Comparison of ENCODE assay signal across 29 cellular contexts in the genomic region with DNA sequence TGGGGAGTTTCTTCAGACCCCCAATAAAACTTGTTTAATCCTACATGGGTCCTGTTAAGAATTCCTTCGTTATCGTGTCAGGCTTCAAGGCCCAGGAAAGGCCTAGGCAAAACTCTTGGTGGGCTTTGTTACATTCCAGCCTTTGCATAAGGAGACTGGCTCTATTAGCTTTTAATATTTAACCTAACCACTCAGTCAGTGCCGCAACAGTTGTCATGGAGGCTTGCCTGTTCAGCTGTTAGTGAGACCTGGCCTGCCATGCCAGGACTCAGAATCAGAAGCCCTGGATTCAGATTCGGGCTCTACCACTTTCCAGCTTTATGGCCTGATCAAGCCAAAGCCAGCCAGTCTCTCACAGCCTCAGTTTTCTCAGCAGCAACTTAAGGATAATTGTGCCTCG. TPM values are rescaled to one million over a fixed set of nuclear protein-coding genes. Genes with fewer than 3 reads are reported as not detected.
DNase-seq lines count a peak whose midpoint lies in the region; ATAC-seq and TF ChIP-seq lines count a peak whose summit lies in the region.
"Had no signal": no experiment of that assay in that cellular context is flagged by ENCODE, and none has a peak within 500 bp of the region (broad histone marks: within the 10 kb centered on the region; RNA-seq: fewer than 3 reads in every experiment).

No MANE protein-coding gene starts in this region.

- H3K4me3 ChIP-seq in endodermal cell (ENCODE audit: low read length) = peak overlapping the region; percentile 7
- no peak overlapping the region for H3K4me3 ChIP-seq in mesendoderm (ENCODE audit: low read length)
- H3K4me3 ChIP-seq in osteoblast (ENCODE audit: insufficient read depth, low read length) = no peak overlapping the region
- H3K4me3 ChIP-seq in H7 (ENCODE audit: insufficient read depth, low read depth, low read length) = no peak overlapping the region
- H3K4me3 ChIP-seq: BLaER1 treated with 17β-estradiol and CSF1 and Interleukin-3, amounts not matched to agents 10 nM and 100 nM; HAP-1 had no signal

- no peaks in the 10 kb centered on the region for H3K79me1 ChIP-seq in mesendoderm (ENCODE audit: low read length)

- H3K23ac ChIP-seq in mesendoderm (ENCODE audit: low read length) = no peak overlapping the region

- H3K4me3 Mint-ChIP-seq in endodermal cell = no peak overlapping the region
- H3K4me3 Mint-ChIP-seq: CD4-positive, alpha-beta T cell; HFFc6 had no signal

- H3K27ac Mint-ChIP-seq in endodermal cell = peak overlapping the region; percentile 65
- H3K27ac Mint-ChIP-seq: CD4-positive, alpha-beta T cell; HFFc6 had no signal

- H3K4me1 Mint-ChIP-seq in endodermal cell = peaks cover 18% of the 10 kb centered on the region

- H3K9ac ChIP-seq in endodermal cell (ENCODE audit: extremely low read depth, low read length, poor library complexity, severe bottlenecking) (no peak overlapping the region), mesendoderm (ENCODE audit: low read length) (no peak overlapping the region)

- H3K27ac ChIP-seq in endodermal cell (ENCODE audit: low read depth, low read length) (no peak overlapping the region), mesendoderm (ENCODE audit: low read depth, low read length) (no peak overlapping the region), osteoblast (ENCODE audit: low read depth, low read length) (no peak overlapping the region)
- H3K27ac ChIP-seq: BLaER1 treated with 17β-estradiol and CSF1 and Interleukin-3, amounts not matched to agents 10 nM and 100 nM; RWPE1 had no signal

- no peak overlapping the region for H2BK5ac ChIP-seq in mesendoderm (ENCODE audit: low read length)

- ATAC-seq in GM21381 (IDR thresholded peaks at IDR 0.05; ENCODE audit: unreplicated experiment) = no peak
- ATAC-seq in HG02798 (IDR thresholded peaks at IDR 0.05; ENCODE audit: poor library complexity, unreplicated experiment) = no peak
- ATAC-seq: Panc1 had no signal

- H3K4me2 ChIP-seq in mesendoderm (ENCODE audit: low read length) (no peak overlapping the region), osteoblast (ENCODE audit: insufficient read depth, low read length) (no peak overlapping the region)
- H3K4me2 ChIP-seq: BLaER1 treated with 17β-estradiol and CSF1 and Interleukin-3, amounts not matched to agents 10 nM and 100 nM had no signal

- H4K20me1 ChIP-seq in osteoblast (ENCODE audit: insufficient read depth, low read length) = no peaks in the 10 kb centered on the region
- H4K20me1 ChIP-seq: BLaER1 treated with 17β-estradiol and CSF1 and Interleukin-3, amounts not matched to agents 10 nM and 100 nM had no signal

- no peaks in the 10 kb centered on the region for H3K27me3 ChIP-seq in endodermal cell (ENCODE audit: control insufficient read depth, insufficient read depth, low read length, poor library complexity, severe bottlenecking)
- no peaks in the 10 kb centered on the region for H3K27me3 ChIP-seq in mesendoderm (ENCODE audit: insufficient read depth, low read length, poor library complexity)
- H3K27me3 ChIP-seq in osteoblast (ENCODE audit: insufficient read depth, low read length) = peaks cover 3% of the 10 kb centered on the region
- no peaks in the 10 kb centered on the region for H3K27me3 ChIP-seq in H7 (ENCODE audit: control insufficient read depth, insufficient read depth, low read length)
- H3K27me3 ChIP-seq: BLaER1 treated with 17β-estradiol and CSF1 and Interleukin-3, amounts not matched to agents 10 nM and 100 nM had no signal

- H3K27me3 Mint-ChIP-seq in endodermal cell (ENCODE audit: insufficient read depth) = no peaks in the 10 kb centered on the region
- H3K27me3 Mint-ChIP-seq: CD4-positive, alpha-beta T cell had no signal

- no peak overlapping the region for H2BK15ac ChIP-seq in mesendoderm (replicated peaks; ENCODE audit: low read depth)

- peak overlapping the region; percentile 21 for H3K4ac ChIP-seq in mesendoderm (ENCODE audit: low read depth, low read length)

- no peaks in the 10 kb centered on the region for H3K9me3 Mint-ChIP-seq in endodermal cell
- H3K9me3 Mint-ChIP-seq: CD4-positive, alpha-beta T cell; HFFc6 had no signal

- H4K5ac ChIP-seq in mesendoderm (ENCODE audit: low read length) = no peak overlapping the region

- no peak overlapping the region for H4K8ac ChIP-seq in mesendoderm (ENCODE audit: low read depth, low read length)

- no peak overlapping the region for H2AFZ ChIP-seq in osteoblast (ENCODE audit: low read length)

- no peaks in the 10 kb centered on the region for H3K36me3 Mint-ChIP-seq in endodermal cell (ENCODE audit: low read depth)

- H3K79me2 ChIP-seq in mesendoderm (ENCODE audit: control insufficient read depth, insufficient read depth, low read length) (no peaks in the 10 kb centered on the region), osteoblast (ENCODE audit: insufficient read depth, low read length) (no peaks in the 10 kb centered on the region)

- H3K4me1 ChIP-seq in endodermal cell (ENCODE audit: control insufficient read depth, insufficient read depth, low read length) = peaks cover 6% of the 10 kb centered on the region
- H3K4me1 ChIP-seq in mesendoderm (ENCODE audit: control insufficient read depth, low read depth, low read length) = no peaks in the 10 kb centered on the region
- H3K4me1 ChIP-seq in osteoblast (ENCODE audit: insufficient read depth, low read length) = no peaks in the 10 kb centered on the region

- H3K9me3 ChIP-seq in endodermal cell (ENCODE audit: control insufficient read depth, low read length) (no peaks in the 10 kb centered on the region), osteoblast (ENCODE audit: low read depth, low read length) (no peaks in the 10 kb centered on the region)
- H3K9me3 ChIP-seq: BLaER1 treated with 17β-estradiol and CSF1 and Interleukin-3, amounts not matched to agents 10 nM and 100 nM; HAP-1 had no signal

- 81 to 89% methylated on average over 3 to 5 of the region's 5 CpGs for WGBS in endodermal cell (ENCODE audit: insufficient coverage in 1 of 2, insufficient read length in 1 of 2), 2 experiments
- no CpG with 5 or more reads among the region's 5 CpGs for WGBS in mesendoderm (ENCODE audit: extremely low coverage, insufficient coverage, low lambda C conversion rate)

- peak overlapping the region; percentile 25 for H3K56ac ChIP-seq in mesendoderm (ENCODE audit: low read length)

- DNase-seq in ELF-1 (ENCODE audit: low read depth, low spot score) (peak; percentile 49), endodermal cell (no peak), mesendoderm (no peak), osteoblast (ENCODE audit: insufficient read length, low spot score, missing footprints) (peak; percentile 27), NCI-H2107 treated with DMSO at 0.1 percent for 48 hours (lab: John Stamatoyannopoulos, UW; ENCODE audit: unreplicated experiment) (no peak), H7 (no peak)
- DNase-seq: AML-193; CD4-positive, alpha-beta T cell; DMS53; HFFc6; NCI-H1048; NCI-H1417; NCI-H1694; NCI-H2081; NCI-H2171; NCI-H226; NCI-H510A; NCI-H69; SHP77 had no signal

- no peak for TF ChIP-seq CTCF in endodermal cell (conservative IDR thresholded peaks at IDR 0.05)
- no peak for TF ChIP-seq CTCF in osteoblast (IDR thresholded peaks at IDR 0.05; ENCODE audit: extremely low read depth, low read depth, low read length)

- H3K36me3 ChIP-seq in endodermal cell (ENCODE audit: control insufficient read depth, insufficient read depth, low read length) = no peaks in the 10 kb centered on the region
- H3K36me3 ChIP-seq in mesendoderm (ENCODE audit: control insufficient read depth, insufficient read depth, low read length) = no peaks in the 10 kb centered on the region
- no peaks in the 10 kb centered on the region for H3K36me3 ChIP-seq in osteoblast (ENCODE audit: insufficient read depth, low read length)
- no peaks in the 10 kb centered on the region for H3K36me3 ChIP-seq in H7 (replicated peaks; ENCODE audit: control insufficient read depth, insufficient read depth, low read length)
- H3K36me3 ChIP-seq: BLaER1 treated with 17β-estradiol and CSF1 and Interleukin-3, amounts not matched to agents 10 nM and 100 nM; HAP-1 had no signal

- no peak overlapping the region for H2AK5ac ChIP-seq in mesendoderm (ENCODE audit: low read length)

- peak overlapping the region; percentile 41 for H3K18ac ChIP-seq in mesendoderm (ENCODE audit: low read length)

- no peak overlapping the region for H2BK120ac ChIP-seq in mesendoderm (ENCODE audit: low read depth, low read length)

RNA-seq across cellular contexts. Expression of gene EIF1B, which starts 19.6 kb away (rescaled TPM):
- total RNA-seq in endodermal cell (10 to 100 TPM; 67.4 to 83.8 TPM), osteoblast (19.2 and 23.0 TPM in 2 replicates)
- 178 TPM for polyA plus RNA-seq in endodermal cell (2013, experiment 1 of 2)
- 154 TPM for polyA plus RNA-seq in endodermal cell (2013, experiment 2 of 2)
- polyA plus RNA-seq in mesendoderm (2013, experiment 1 of 2) = 109 TPM
- 108 TPM for polyA plus RNA-seq in mesendoderm (2013, experiment 2 of 2)
- total RNA-seq in H7 (2014; rRNA removed; shearing (Covaris generic)) = 16.0 and 17.3 TPM in 2 replicates

RNA-seq across cellular contexts. Expression of gene ENTPD3, which starts 57.9 kb away (rescaled TPM):
- total RNA-seq in endodermal cell (under 1 TPM; 0.22 to 0.37 TPM), osteoblast (0.36 and 0.88 TPM in 2 replicates)
- polyA plus RNA-seq in endodermal cell (2013, experiment 1 of 2) = 0.53 TPM
- polyA plus RNA-seq in endodermal cell (2013, experiment 2 of 2) = 0.58 TPM
- polyA plus RNA-seq in mesendoderm (2013, experiment 1 of 2) = 0.42 TPM
- 0.39 TPM for polyA plus RNA-seq in mesendoderm (2013, experiment 2 of 2)
- total RNA-seq in H7 (2014; rRNA removed; shearing (Covaris generic)) = 0.30 TPM in 1 of 2 replicates, not detected in the other
- total RNA-seq: A172; CD4-positive, alpha-beta T cell; Daoy; HFFc6; OCI-LY7 had no signal
- polyA plus RNA-seq: AG04450 had no signal

Comparison
In these comparisons a context has a peak if more than half of its experiments do, and no peak if none do; other contexts are left out.
1. DNase-seq: peak in ELF-1 (single experiment) and osteoblast (single experiment); none in endodermal cell (single experiment), mesendoderm (single experiment), NCI-H2107 treated with DMSO at 0.1 percent for 48 hours (single experiment) and H7 (single experiment).